ENCODE assay signal across 11 cellular contexts in genomic region chr2:36329746-36330145, GRCh38. TPM values are rescaled to one million over a fixed set of nuclear protein-coding genes. Genes with fewer than 3 reads are reported as not detected.
DNase-seq lines count a peak whose midpoint lies in the region; ATAC-seq, FAIRE-seq and TF ChIP-seq lines count a peak whose summit lies in the region.
"Had no signal": no experiment of that assay in that cellular context is flagged by ENCODE, and none has a peak within 500 bp of the region (broad histone marks: within the 10 kb centered on the region; RNA-seq: fewer than 3 reads in every experiment).

No MANE protein-coding gene starts in this region.

- TF ChIP-seq CTCF in SK-N-SH (IDR thresholded peaks at IDR 0.05), result no peak
- TF ChIP-seq CTCF in fibroblast of lung (conservative IDR thresholded peaks at IDR 0.05 in 1 of 2, IDR thresholded peaks at IDR 0.05 in 1 of 2; ENCODE audit: low read depth in 1 of 2, low read length in 2 of 2), result no peak

- TF ChIP-seq EP300 in SK-N-SH (IDR thresholded peaks at IDR 0.05; ENCODE audit: borderline replicate concordance in 1 of 2, low read depth in 1 of 2, low read length in 1 of 2), result no peak

- H3K36me3 ChIP-seq in SK-N-SH (replicated peaks in 1 of 2; ENCODE audit: control insufficient read depth in 1 of 2, insufficient read depth in 2 of 2, low read length in 1 of 2) (no peaks in the 10 kb centered on the region), fibroblast of lung (ENCODE audit: control insufficient read depth, insufficient read depth, low read length) (no peaks in the 10 kb centered on the region), trophoblast cell (ENCODE audit: control insufficient read depth in 1 of 2, insufficient read depth in 2 of 2, low read length in 2 of 2) (no peaks in the 10 kb centered on the region)

- H2BK5ac ChIP-seq in trophoblast cell (ENCODE audit: low read depth, low read length, poor library complexity), result no peak overlapping the region

- peaks cover 6% of the 10 kb centered on the region for H3K79me1 ChIP-seq in trophoblast cell (ENCODE audit: low read length)

- POLR2A ChIA-PET in SK-N-SH (lab: Yijun Ruan, JAX), result no interaction called here

- H2AFZ ChIP-seq in SK-N-SH (ENCODE audit: low read depth), result no peak overlapping the region
- no peak overlapping the region for H2AFZ ChIP-seq in fibroblast of lung (ENCODE audit: low read length)
- H2AFZ ChIP-seq in trophoblast cell (ENCODE audit: insufficient read depth, low read length, poor library complexity), result no peak overlapping the region

- FAIRE-seq in G401.6 (lab: Jason Lieb, UNC), result peak; percentile 78

- no peak for ATAC-seq in HG03565 (IDR thresholded peaks at IDR 0.05; ENCODE audit: unreplicated experiment)
- ATAC-seq: CD8-positive, alpha-beta T cell had no signal

- H3K4me3 ChIP-seq in SK-N-SH (ENCODE audit: low read depth in 2 of 2, low read length in 1 of 2) (no peak overlapping the region), fibroblast of lung (replicated peaks in 1 of 4; ENCODE audit: control extremely low read depth in 1 of 4, insufficient read depth in 1 of 4, low read depth in 3 of 4, low read length in 4 of 4) (no peak overlapping the region), trophoblast cell (ENCODE audit: low read depth, low read length) (no peak overlapping the region)

- H2BK120ac ChIP-seq in trophoblast cell (ENCODE audit: insufficient read depth, low read length, poor library complexity), result no peak overlapping the region

- no peak overlapping the region for H3K4me2 ChIP-seq in SK-N-SH
- H3K4me2 ChIP-seq in fibroblast of lung (ENCODE audit: extremely low read depth, insufficient read depth, low read length), result peak overlapping the region; percentile 7
- H3K4me2 ChIP-seq in trophoblast cell (ENCODE audit: low read length), result no peak overlapping the region

- H3K4me1 ChIP-seq in SK-N-SH (ENCODE audit: control insufficient read depth in 1 of 2, insufficient read depth in 2 of 2, low read depth in 1 of 2, low read length in 1 of 2), result no peaks in the 10 kb centered on the region; a peak in 1 of 4 replicates
- H3K4me1 ChIP-seq in fibroblast of lung (ENCODE audit: control insufficient read depth, extremely low read depth, insufficient read depth, low read length), result peaks cover 4% of the 10 kb centered on the region
- H3K4me1 ChIP-seq in trophoblast cell (ENCODE audit: control insufficient read depth in 1 of 2, insufficient read depth in 2 of 2, low read length in 2 of 2), result peaks cover 0 to 7% of the 10 kb centered on the region in 2 experiments

- H3K9me3 ChIP-seq in SK-N-SH (no peaks in the 10 kb centered on the region), fibroblast of lung (ENCODE audit: control insufficient read depth, insufficient read depth, low read depth, low read length) (no peaks in the 10 kb centered on the region), trophoblast cell (ENCODE audit: insufficient read depth, low read depth, low read length) (no peaks in the 10 kb centered on the region)

- 24% methylated on average over 4 of the region's 4 CpGs for WGBS in SK-N-SH (ENCODE audit: low lambda C conversion rate)
- WGBS in trophoblast cell (ENCODE audit: extremely low coverage, insufficient coverage, insufficient read length), result no CpG with 5 or more reads among the region's 4 CpGs

- H3K27ac ChIP-seq in SK-N-SH (ENCODE audit: low read depth in 2 of 2, low read length in 1 of 2) (peak overlapping the region in 1 of 2 experiments; percentile 7; a peak in 1 of 4 replicates), fibroblast of lung (ENCODE audit: insufficient read depth, low read length) (peak overlapping the region; percentile 5), trophoblast cell (ENCODE audit: low read depth, low read length) (no peak overlapping the region)

- H3K79me2 ChIP-seq in SK-N-SH (ENCODE audit: insufficient read depth) (no peaks in the 10 kb centered on the region), fibroblast of lung (ENCODE audit: control insufficient read depth, insufficient read depth, low read length) (no peaks in the 10 kb centered on the region), trophoblast cell (ENCODE audit: control insufficient read depth, insufficient read depth, low read length, poor library complexity) (no peaks in the 10 kb centered on the region)

- H3K18ac ChIP-seq in trophoblast cell (ENCODE audit: low read length), result no peak overlapping the region

- H3K9ac ChIP-seq in SK-N-SH (no peak overlapping the region), fibroblast of lung (ENCODE audit: insufficient read depth, low read length) (no peak overlapping the region), trophoblast cell (ENCODE audit: low read length) (no peak overlapping the region)

- H3K14ac ChIP-seq in trophoblast cell (ENCODE audit: low read length), result no peak overlapping the region

- H2AK5ac ChIP-seq in trophoblast cell (ENCODE audit: low read length), result no peak overlapping the region

- H4K12ac ChIP-seq in trophoblast cell (ENCODE audit: low read depth, low read length), result no peak overlapping the region

- H2BK12ac ChIP-seq in trophoblast cell (ENCODE audit: low read length), result no peak overlapping the region

- no peak for TF ChIP-seq RAD21 in SK-N-SH (IDR thresholded peaks at IDR 0.05; ENCODE audit: low read length)

- no peak overlapping the region for H3K23ac ChIP-seq in trophoblast cell (ENCODE audit: low read length)

- DNase-seq in SK-N-SH, result no peak
- DNase-seq in fibroblast of lung (ENCODE audit: low read depth in 2 of 2), result peak; percentile 23 to 85
- peak; percentile 26 to 92 for DNase-seq in trophoblast cell
- no peak for DNase-seq in iPS-NIHi11 (ENCODE audit: low spot score)
- no peak for DNase-seq in H4 (ENCODE audit: low spot score)
- no peak for DNase-seq in GM19240 (ENCODE audit: insufficient read length, low spot score)
- DNase-seq: CD8-positive, alpha-beta T cell; NCI-H1436; Right ventricle myocardium superior had no signal

- no peak overlapping the region for H4K8ac ChIP-seq in trophoblast cell (ENCODE audit: low read depth, low read length)

- H3K9me2 ChIP-seq in SK-N-SH, result no peaks in the 10 kb centered on the region

- H3K27me3 ChIP-seq in SK-N-SH (ENCODE audit: insufficient read depth) (no peaks in the 10 kb centered on the region), fibroblast of lung (ENCODE audit: control insufficient read depth, insufficient read depth, low read length) (no peaks in the 10 kb centered on the region), trophoblast cell (ENCODE audit: insufficient read depth, low read length) (no peaks in the 10 kb centered on the region)

- CTCF ChIA-PET in SK-N-SH (lab: Yijun Ruan, JAX), result interaction anchor here (0.7 to 1.2 kb wide), 3 partner anchors 10 to 37 kb away, joined by 3 read pairs; no protein-coding TSS in a partner anchor

- no peak overlapping the region for H3K4ac ChIP-seq in trophoblast cell (ENCODE audit: low read depth, low read length)

- no peaks in the 10 kb centered on the region for H3F3A ChIP-seq in SK-N-SH (replicated peaks; ENCODE audit: insufficient read depth)

- no peaks in the 10 kb centered on the region for H4K20me1 ChIP-seq in SK-N-SH (ENCODE audit: insufficient read depth)
- H4K20me1 ChIP-seq in fibroblast of lung (ENCODE audit: control insufficient read depth, extremely low read depth, insufficient read depth, low read length), result no peaks in the 10 kb centered on the region

- no peak overlapping the region for H4K91ac ChIP-seq in trophoblast cell (ENCODE audit: low read depth, low read length)

TF ChIP-seq in SK-N-SH, 30 proteins besides CTCF, POLR2A, EP300 and RAD21:
- TF ChIP-seq PBX3 (IDR thresholded peaks at IDR 0.05) (peak; percentile 33; the same call in 1 of the 2 replicates), RFX5 (IDR thresholded peaks at IDR 0.05; ENCODE audit: low read length) (no peak)

RNA-seq across cellular contexts. Expression of gene CRIM1, which starts 25.8 kb away (rescaled TPM):
- polyA plus RNA-seq in SK-N-SH (2012; rRNA removed), result 228 and 244 TPM in 2 replicates
- 191 and 233 TPM in 2 replicates for polyA plus RNA-seq in SK-N-SH (2012; cell fraction: cytosol; rRNA removed)
- polyA plus RNA-seq in SK-N-SH (2012; cell fraction: nucleus; rRNA removed), result 201 and 239 TPM in 2 replicates
- total RNA-seq in fibroblast of lung, result 135 and 364 TPM in 2 replicates
- polyA plus RNA-seq in fibroblast of lung, result 231 and 661 TPM in 2 replicates
- 157 and 490 TPM in 2 replicates for polyA plus RNA-seq in fibroblast of lung (2012)
- polyA minus RNA-seq in fibroblast of lung (ENCODE audit: low replicate concordance), result 1,375 and 3,102 TPM in 2 replicates
- 49.0 and 54.7 TPM in 2 replicates for polyA plus RNA-seq in trophoblast cell (2013)
- 8.3 and 8.8 TPM in 2 replicates for total RNA-seq in H4 (2014; rRNA removed; shearing (Covaris generic))

Comparison
In these comparisons a context has a peak if more than half of its experiments do, and no peak if none do; other contexts are left out.
1. DNase-seq: peak in fibroblast of lung (2 of 2) and trophoblast cell (2 of 2); none in SK-N-SH (single experiment), iPS-NIHi11 (single experiment), H4 (single experiment) and GM19240 (single experiment).
2. RNA of gene CRIM1, which starts 25.8 kb away (total RNA-seq): 135 to 364 TPM in fibroblast of lung; 8.3 to 8.8 TPM in H4; every median in the first group is over 10 times any median in the second.